30 cellular contexts compared by ENCODE assay signal in genomic region chr7:123958186-123958703, GRCh38. TPM values are rescaled to one million over a fixed set of nuclear protein-coding genes. Genes with fewer than 3 reads are reported as not detected.
DNase-seq lines count a peak whose midpoint lies in the region; ATAC-seq, FAIRE-seq and TF ChIP-seq lines count a peak whose summit lies in the region.
"Had no signal": no experiment of that assay in that cellular context is flagged by ENCODE, and none has a peak within 500 bp of the region (broad histone marks: within the 10 kb centered on the region; RNA-seq: fewer than 3 reads in every experiment).

No MANE protein-coding gene starts in this region.

- 0 out of 2 replicates have a peak, but pooled peaks cover 3% of the 10 kb centered on the region for H3K9me2 ChIP-seq in PC-3 (replicated peaks; ENCODE audit: low read length)

- no peaks in the 10 kb centered on the region for H3K79me2 ChIP-seq in PC-3 (ENCODE audit: low read length)

- no peak overlapping the region for H2BK5ac ChIP-seq in neuronal stem cell (ENCODE audit: low read length)

- no peak for FAIRE-seq in bronchial epithelial cell (lab: Jason Lieb, UNC)
- FAIRE-seq: HTR-8/SVneo had no signal

- no peaks in the 10 kb centered on the region for H4K20me1 ChIP-seq in PC-3 (ENCODE audit: low read length)

- DNase-seq in HCEC 1CT (peak; percentile 19), PC-3 (peak; percentile 92), bronchial epithelial cell (ENCODE audit: low read depth) (peak; percentile 85), foreskin keratinocyte (peak in 1 of 2 donors; percentile 55), GM19240 (ENCODE audit: insufficient read length, low spot score) (no peak), SHP77 treated with DMSO at 0.1 percent for 48 hours (lab: John Stamatoyannopoulos, UW) (no peak), neuronal stem cell (ENCODE audit: low spot score) (no peak), DMS53 treated with DMSO at 0.1 percent for 48 hours (lab: John Stamatoyannopoulos, UW; ENCODE audit: unreplicated experiment) (no peak)
- DNase-seq: AML-193; Calu3; CD8-positive, alpha-beta memory T cell; DMS153; GDM1; H7; KG1; MV-4-11; NCI-H1105 treated with DMSO at 0.1 percent for 48 hours; NCI-H2029 treated with DMSO at 0.1 percent for 48 hours; NCI-H345; NCI-H524; NCI-H774; NK-92 treated with Interleukin-12 subunit alpha and Interleukin-12 subunit beta, amount 100 ng/mL, for 24 hours; Right ventricle myocardium superior had no signal

- TF ChIP-seq CTCF in PC-3 (conservative IDR thresholded peaks at IDR 0.05; ENCODE audit: low read depth, low read length) (no peak), bronchial epithelial cell (IDR thresholded peaks at IDR 0.05; ENCODE audit: insufficient read depth, low read length, severe bottlenecking) (no peak), foreskin keratinocyte (conservative IDR thresholded peaks at IDR 0.05) (no peak)

- no peaks in the 10 kb centered on the region for H3K27me3 ChIP-seq in PC-3 (ENCODE audit: low read length)
- H3K27me3 ChIP-seq in bronchial epithelial cell (ENCODE audit: control insufficient read depth, insufficient read depth, low read length) = no peaks in the 10 kb centered on the region
- H3K27me3 ChIP-seq in foreskin keratinocyte = peaks cover 11% of the 10 kb centered on the region
- H3K27me3 ChIP-seq in neuronal stem cell (ENCODE audit: control insufficient read depth in 3 of 3, insufficient read depth in 3 of 3, low read depth in 1 of 3, low read length in 3 of 3) = no peaks in the 10 kb centered on the region

- H3K36me3 ChIP-seq in PC-3 (ENCODE audit: low read depth, low read length) (no peaks in the 10 kb centered on the region), bronchial epithelial cell (ENCODE audit: control insufficient read depth, insufficient read depth, low read length) (no peaks in the 10 kb centered on the region), neuronal stem cell (replicated peaks in 1 of 2; ENCODE audit: control insufficient read depth in 2 of 2, insufficient read depth in 2 of 2, low read length in 2 of 2) (no peaks in the 10 kb centered on the region)

- no peak overlapping the region for H4K8ac ChIP-seq in neuronal stem cell (ENCODE audit: low read depth, low read length)

- H3K4me2 ChIP-seq in PC-3 (ENCODE audit: low read length) = peak overlapping the region; percentile 7; the same call in 1 of the 2 replicates
- no peak overlapping the region for H3K4me2 ChIP-seq in neuronal stem cell (ENCODE audit: insufficient read depth, low read length, poor library complexity, severe bottlenecking)

- H3K4me1 ChIP-seq in PC-3 (ENCODE audit: insufficient read depth, low read length) = peaks cover 7% of the 10 kb centered on the region; the same call in 1 of the 2 replicates
- H3K4me1 ChIP-seq in foreskin keratinocyte = no peaks in the 10 kb centered on the region
- peaks cover 0 to 3% of the 10 kb centered on the region in 2 donors for H3K4me1 ChIP-seq in neuronal stem cell (ENCODE audit: control insufficient read depth in 2 of 2, insufficient read depth in 1 of 2, low read depth in 1 of 2, low read length in 2 of 2)

- H3K4me3 ChIP-seq in PC-3 (ENCODE audit: low read length) (no peak overlapping the region), bronchial epithelial cell (ENCODE audit: low read depth, low read length) (no peak overlapping the region), neuronal stem cell (ENCODE audit: low read length in 2 of 2) (no peak overlapping the region)
- H3K4me3 ChIP-seq: SK-N-MC had no signal

- no peak overlapping the region for H2AK5ac ChIP-seq in neuronal stem cell (ENCODE audit: low read depth, low read length)

- no peak overlapping the region for H3K4ac ChIP-seq in neuronal stem cell (ENCODE audit: low read length)

- H3K14ac ChIP-seq in neuronal stem cell (ENCODE audit: low read length) = no peak overlapping the region

- H3K27ac ChIP-seq in PC-3 (ENCODE audit: low read length) (peak overlapping the region; percentile 40; the same call in 1 of the 2 replicates), foreskin keratinocyte (no peak overlapping the region), neuronal stem cell (replicated peaks; ENCODE audit: low read length) (no peak overlapping the region)
- H3K27ac ChIP-seq: C4-2B, HL-60, SK-N-MC had no signal

- intact Hi-C loops in PC-3 (cut with micrococcal nuclease) = loop anchor here (2.0 to 5.0 kb wide), 2 partner anchors 29 to 194 kb away; no protein-coding TSS in a partner anchor

- no peaks in the 10 kb centered on the region for H3F3A ChIP-seq in PC-3 (ENCODE audit: low read length, unreplicated experiment)

- ATAC-seq in PC-3 = peak; percentile 98
- ATAC-seq in foreskin keratinocyte = peak; percentile 78
- ATAC-seq: Panc1 had no signal

- H3K9me3 ChIP-seq in PC-3 (ENCODE audit: low read length) (no peaks in the 10 kb centered on the region), neuronal stem cell (replicated peaks in 1 of 2; ENCODE audit: control insufficient read depth in 2 of 2, insufficient read depth in 1 of 2, low read depth in 1 of 2, low read length in 2 of 2) (no peaks in the 10 kb centered on the region)

- H2AFZ ChIP-seq in PC-3 (ENCODE audit: low read length) (no peak overlapping the region), neuronal stem cell (ENCODE audit: low read length) (no peak overlapping the region)

- H3K79me1 ChIP-seq in neuronal stem cell (ENCODE audit: low read depth, low read length) = no peaks in the 10 kb centered on the region

- no peak overlapping the region for H2BK120ac ChIP-seq in neuronal stem cell (ENCODE audit: low read depth, low read length)

- H3K18ac ChIP-seq in neuronal stem cell (ENCODE audit: low read length) = no peak overlapping the region

- POLR2A ChIA-PET in PC-3 (lab: Charles Lee; ENCODE audit: unreplicated experiment) = no interaction called here

- H2BK12ac ChIP-seq in neuronal stem cell (ENCODE audit: low read length) = no peak overlapping the region

- H3K23ac ChIP-seq in neuronal stem cell (ENCODE audit: low read depth, low read length, poor library complexity) = no peak overlapping the region

- no peak overlapping the region for H3K9ac ChIP-seq in PC-3 (ENCODE audit: low read length)
- no peak overlapping the region for H3K9ac ChIP-seq in neuronal stem cell (ENCODE audit: low read depth, low read length, poor library complexity)

- no TSS peak for BruUV-seq in PC-3 (replicated peaks; lab: Mats Ljungman, UMichigan)

- CTCF ChIA-PET in PC-3 (lab: Charles Lee) = no interaction called here

- H2BK15ac ChIP-seq in neuronal stem cell (ENCODE audit: low read length) = no peak overlapping the region

- WGBS in neuronal stem cell (ENCODE audit: extremely low coverage in 2 of 2, insufficient read length in 2 of 2, insufficient replicate concordance in 1 of 2), 2 donors = no CpG with 5 or more reads among the region's 4 CpGs

- H4K91ac ChIP-seq in neuronal stem cell (ENCODE audit: low read depth, low read length, poor library complexity) = no peak overlapping the region

RNA-seq across cellular contexts. Expression of gene SPAM1, which starts 33.2 kb away (rescaled TPM):
- total RNA-seq in PC-3 (2014; rRNA removed) (not detected in 2 replicates), bronchial epithelial cell (not detected in 2 replicates), foreskin keratinocyte (not detected in 2 replicates)
- not detected in 2 replicates for polyA plus RNA-seq in foreskin keratinocyte
- polyA plus RNA-seq in neuronal stem cell (2013, experiment 1 of 2) = not detected
- polyA plus RNA-seq in neuronal stem cell (2013, experiment 2 of 2) = not detected
- total RNA-seq: A172; Calu3; CD8-positive, alpha-beta memory T cell; H7; Right ventricle myocardium superior had no signal
- polyA plus RNA-seq: AG04450; CD8-positive, alpha-beta memory T cell had no signal

Comparison
In these comparisons a context has a peak if more than half of its experiments do, and no peak if none do; other contexts are left out.
1. DNase-seq: peak in HCEC 1CT (single experiment), PC-3 (single experiment) and bronchial epithelial cell (single experiment); none in GM19240 (single experiment), SHP77 treated with DMSO at 0.1 percent for 48 hours (single experiment), neuronal stem cell (single experiment) and DMS53 treated with DMSO at 0.1 percent for 48 hours (single experiment).